ENCODE assay signal across 25 cellular contexts in the genomic region with DNA sequence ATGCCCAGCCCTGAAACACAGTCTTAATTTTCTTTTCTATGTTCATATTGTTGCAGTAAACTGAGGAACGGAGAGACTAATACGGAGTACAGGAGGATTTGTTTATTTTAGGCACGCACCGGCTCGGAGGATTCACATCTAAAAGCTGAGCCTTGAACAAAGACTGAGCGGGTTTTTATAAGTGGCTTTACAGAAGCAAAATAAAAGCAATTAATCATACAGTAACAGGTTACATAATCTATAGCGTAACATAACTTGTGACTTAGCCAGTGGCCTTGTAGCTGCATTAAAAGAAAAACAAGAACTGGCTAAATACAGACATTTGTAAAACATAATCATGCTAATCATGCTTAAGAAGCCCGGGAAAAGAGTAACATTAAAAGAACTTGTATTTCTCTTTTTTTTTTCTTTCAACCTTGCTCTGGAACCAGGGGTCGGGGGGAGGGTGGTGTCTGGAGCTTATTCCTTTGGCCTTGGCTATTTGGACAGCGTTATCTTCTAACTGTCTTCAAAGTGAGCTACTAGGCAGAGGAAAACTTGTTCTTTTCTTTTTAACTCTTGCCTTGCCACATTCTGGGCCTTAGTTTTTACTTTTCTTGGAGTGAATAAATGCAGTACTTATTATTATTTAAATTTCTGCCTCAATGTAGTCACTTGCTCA. TPM values are rescaled to one million over a fixed set of nuclear protein-coding genes. Genes with fewer than 3 reads are reported as not detected.
DNase-seq lines count a peak whose midpoint lies in the region; ATAC-seq, FAIRE-seq and TF ChIP-seq lines count a peak whose summit lies in the region.
"Had no signal": no experiment of that assay in that cellular context is flagged by ENCODE, and none has a peak within 500 bp of the region (broad histone marks: within the 10 kb centered on the region; RNA-seq: fewer than 3 reads in every experiment).

No MANE protein-coding gene starts in this region.

- POLR2A ChIA-PET in HCT116 (lab: Charles Lee), result interaction anchor here (0.7 kb wide), 1 partner anchor 18 kb away, joined by 3 read pairs; a partner anchor contains a TSS

- no peak for TF ChIP-seq POLR2A in HCT116 (IDR thresholded peaks at IDR 0.05; ENCODE audit: borderline replicate concordance, extremely low read depth, insufficient read depth, insufficient read length)
- no peak for TF ChIP-seq POLR2A in GM12892 (IDR thresholded peaks at IDR 0.05; ENCODE audit: low read depth, low read length)

- DNase-seq in T-helper 1 cell (no peak), HCT116 (ENCODE audit: low read depth, low spot score) (no peak), mammary epithelial cell (no peak), psoas muscle (no peak), GM12892 (ENCODE audit: insufficient read length) (no peak), urothelium cell line (ENCODE audit: low spot score) (no peak)
- DNase-seq: BE2C, H9, HFFc6, IMR-90, NCI-H1092, NCI-H1417 treated with DMSO at 0.1 percent for 48 hours, NCI-H1694 treated with DMSO at 0.1 percent for 48 hours, NCI-H2081, NCI-H2227 treated with DMSO at 0.1 percent for 48 hours, NCI-H526 treated with DMSO at 0.1 percent for 48 hours, RPMI8226, SHP77 had no signal

- H3K79me2 ChIP-seq in HCT116 (ENCODE audit: insufficient read depth, low read length) (peaks cover 72% of the 10 kb centered on the region), mammary epithelial cell (ENCODE audit: insufficient read depth, low read length) (peaks cover 19% of the 10 kb centered on the region)

- H2AFZ ChIP-seq in HCT116 (ENCODE audit: low read depth, low read length, poor library complexity, severe bottlenecking), result no peak overlapping the region
- no peak overlapping the region for H2AFZ ChIP-seq in mammary epithelial cell (ENCODE audit: low read depth, low read length)
- H2AFZ ChIP-seq: GM23338 had no signal

- H4K20me1 ChIP-seq in HCT116 (ENCODE audit: insufficient read depth) (no peaks in the 10 kb centered on the region), mammary epithelial cell (ENCODE audit: insufficient read depth, low read length) (no peaks in the 10 kb centered on the region)

- H3K4me1 ChIP-seq in HCT116 (ENCODE audit: control insufficient read depth in 1 of 2, insufficient read depth in 2 of 2, low read length in 2 of 2) (no peaks in the 10 kb centered on the region), mammary epithelial cell (ENCODE audit: insufficient read depth, low read length) (no peaks in the 10 kb centered on the region), psoas muscle (peaks cover 12% of the 10 kb centered on the region)
- H3K4me1 ChIP-seq: BE2C had no signal

- no peak overlapping the region for H3K4me3 Mint-ChIP-seq in T-helper 1 cell treated with Interleukin-12 subunit alpha and Interleukin-12 subunit beta and Interleukin-4 antibody, amounts not matched to agents 30 μg/mL and 1 μg/mL, for 36 hours
- H3K4me3 Mint-ChIP-seq: CD14-positive monocyte, GM23338, H9, HFFc6 had no signal

- CTCF ChIA-PET in HCT116 (lab: Charles Lee), result no interaction called here
- CTCF ChIA-PET in mammary epithelial cell (lab: Charles Lee; ENCODE audit: low non-redundant PET), result no interaction called here

- H3K9me2 ChIP-seq in HCT116 (ENCODE audit: insufficient read depth), result no peaks in the 10 kb centered on the region

- peaks cover 65 to 75% of the 10 kb centered on the region in 2 experiments for H3K36me3 ChIP-seq in HCT116 (ENCODE audit: control insufficient read depth in 1 of 2, insufficient read depth in 2 of 2, low read length in 2 of 2)
- H3K36me3 ChIP-seq in mammary epithelial cell (ENCODE audit: insufficient read depth, low read length), result peaks cover 33% of the 10 kb centered on the region
- H3K36me3 ChIP-seq in psoas muscle (ENCODE audit: insufficient read depth in 1 of 2, low read depth in 1 of 2), result peaks cover 0 to 21% of the 10 kb centered on the region in 2 donors

- H3K27ac ChIP-seq in HCT116 (ENCODE audit: low read depth, low read length), result no peak overlapping the region
- no peak overlapping the region for H3K27ac ChIP-seq in mammary epithelial cell (ENCODE audit: insufficient read depth, low read depth, low read length)
- peak overlapping the region; percentile 81 for H3K27ac ChIP-seq in psoas muscle
- H3K27ac ChIP-seq: 22Rv1, KMS-11 had no signal

- dilution Hi-C loops in mammary epithelial cell (cut with HindIII; ENCODE audit: low sequenced_read_pairs), result no loop called here

- H3K9me3 ChIP-seq in HCT116 (ENCODE audit: control insufficient read depth in 1 of 2, insufficient read depth in 1 of 2, low read depth in 1 of 2, low read length in 2 of 2) (no peaks in the 10 kb centered on the region), mammary epithelial cell (replicated peaks; ENCODE audit: insufficient read depth, low read length) (no peaks in the 10 kb centered on the region), psoas muscle (no peaks in the 10 kb centered on the region)
- H3K9me3 ChIP-seq: BE2C had no signal

- no peak for TF ChIP-seq RAD21 in HCT116 (IDR thresholded peaks at IDR 0.05; ENCODE audit: low read depth)

- RAD21 ChIA-PET in HCT116 (lab: Charles Lee; ENCODE audit: low non-redundant PET in 1 of 2, low total read pairs in 2 of 2, uncharacterized antibody in 2 of 2, unreplicated experiment in 2 of 2), result no interaction called here

- TSS peak; percentile 33 for BruUV-seq in HCT116 (replicated peaks; lab: Mats Ljungman, UMichigan)
- BruUV-seq in mammary epithelial cell (replicated peaks; lab: Mats Ljungman, UMichigan), result TSS peak; percentile 21

- ATAC-seq in HCT116 (no peak), psoas muscle (no peak), HG03139 (IDR thresholded peaks at IDR 0.05; ENCODE audit: unreplicated experiment) (no peak)
- ATAC-seq: GM23338 had no signal

- no peaks in the 10 kb centered on the region for H3K9me3 Mint-ChIP-seq in T-helper 1 cell treated with Interleukin-12 subunit alpha and Interleukin-12 subunit beta and Interleukin-4 antibody, amounts not matched to agents 30 μg/mL and 1 μg/mL, for 36 hours
- H3K9me3 Mint-ChIP-seq: CD14-positive monocyte, GM23338, H9, HFFc6 had no signal

- peaks cover under 1% of the 10 kb centered on the region for H3K4me1 Mint-ChIP-seq in T-helper 1 cell treated with Interleukin-12 subunit alpha and Interleukin-12 subunit beta and Interleukin-4 antibody, amounts not matched to agents 30 μg/mL and 1 μg/mL, for 36 hours (ENCODE audit: low read depth)
- H3K4me1 Mint-ChIP-seq: CD14-positive monocyte, GM23338, H9 had no signal

- H3K9ac ChIP-seq in HCT116 (ENCODE audit: low read length), result no peak overlapping the region
- no peak overlapping the region for H3K9ac ChIP-seq in mammary epithelial cell (ENCODE audit: insufficient read depth, low read length)
- H3K9ac ChIP-seq: KMS-11 had no signal

- H3K27ac Mint-ChIP-seq in T-helper 1 cell treated with Interleukin-12 subunit alpha and Interleukin-12 subunit beta and Interleukin-4 antibody, amounts not matched to agents 30 μg/mL and 1 μg/mL, for 36 hours, result peak overlapping the region; percentile 29
- H3K27ac Mint-ChIP-seq: GM23338, H9, HFFc6 had no signal

- H3K27me3 Mint-ChIP-seq in T-helper 1 cell treated with Interleukin-12 subunit alpha and Interleukin-12 subunit beta and Interleukin-4 antibody, amounts not matched to agents 30 μg/mL and 1 μg/mL, for 36 hours (ENCODE audit: low read depth), result no peaks in the 10 kb centered on the region

- 89% methylated on average over 10 of the region's 10 CpGs for WGBS in mammary epithelial cell (ENCODE audit: low coverage, missing lambda C conversion rate)
- 71 to 87% (median 77%) methylated on average over 10 of the region's 10 CpGs for WGBS in psoas muscle, 3 donors

- no peak overlapping the region for H3K4me2 ChIP-seq in HCT116 (ENCODE audit: low read length)
- no peak overlapping the region for H3K4me2 ChIP-seq in mammary epithelial cell (ENCODE audit: insufficient read depth, low read depth, low read length)
- H3K4me2 ChIP-seq: GM23338, KMS-11 had no signal

- no peak for FAIRE-seq in GM12892 (lab: Jason Lieb, UNC)
- no peak for FAIRE-seq in urothelium cell line (lab: Jason Lieb, UNC)
- FAIRE-seq: D721Med had no signal

- in situ Hi-C loops in mammary epithelial cell (cut with MboI; ENCODE audit: low sequenced_read_pairs in 2 of 2), result no loop called here

- TF ChIP-seq CTCF in HCT116 (IDR thresholded peaks at IDR 0.05 in 2 of 3, conservative IDR thresholded peaks at IDR 0.05 in 1 of 3; ENCODE audit: borderline replicate concordance in 1 of 3, insufficient read depth in 1 of 3, low read depth in 2 of 3, low read length in 2 of 3) (no peak), mammary epithelial cell (conservative IDR thresholded peaks at IDR 0.05 in 1 of 2, IDR thresholded peaks at IDR 0.05 in 1 of 2; ENCODE audit: extremely low read depth in 1 of 2, insufficient read depth in 1 of 2, low read depth in 1 of 2, low read length in 2 of 2) (no peak), psoas muscle (IDR thresholded peaks at IDR 0.05) (no peak)

- H3K4me3 ChIP-seq in HCT116 (replicated peaks in 1 of 2; ENCODE audit: low read depth in 1 of 2, low read length in 2 of 2), result no peak overlapping the region
- H3K4me3 ChIP-seq in mammary epithelial cell (replicated peaks in 1 of 3; ENCODE audit: insufficient read depth in 1 of 3, low read depth in 2 of 3, low read length in 3 of 3), result no peak overlapping the region
- H3K4me3 ChIP-seq in psoas muscle, result no peak overlapping the region
- H3K4me3 ChIP-seq: GM23338 had no signal

- no peaks in the 10 kb centered on the region for H3K27me3 ChIP-seq in HCT116 (ENCODE audit: insufficient read depth, low read length)
- H3K27me3 ChIP-seq in mammary epithelial cell (ENCODE audit: insufficient read depth, low read length), result no peaks in the 10 kb centered on the region
- H3K27me3 ChIP-seq in psoas muscle (ENCODE audit: insufficient read depth in 3 of 3, low read length in 2 of 3), result no peaks in the 10 kb centered on the region
- H3K27me3 ChIP-seq: BE2C had no signal

- intact Hi-C loops in HCT116 (cut with micrococcal nuclease) (no loop called here), mammary epithelial cell (cut with micrococcal nuclease) (no loop called here), psoas muscle (cut with DNase I) (no loop called here)

- H3K36me3 Mint-ChIP-seq in T-helper 1 cell treated with Interleukin-12 subunit alpha and Interleukin-12 subunit beta and Interleukin-4 antibody, amounts not matched to agents 30 μg/mL and 1 μg/mL, for 36 hours (ENCODE audit: low read depth), result peaks cover 51% of the 10 kb centered on the region

RNA-seq across cellular contexts. Expression of a gene that starts 17.5 kb away (rescaled TPM):
- total RNA-seq in HCT116 (2021; ENCODE audit: unreplicated experiment) (146 TPM), mammary epithelial cell (10 to 100 TPM in 1 of 2 donors, 1 to 10 TPM in 1; 3.7 to 67.3 TPM), psoas muscle (1 to 10 TPM; 2.1 to 4.6 (median 2.9) TPM)
- 176 and 230 TPM in 2 replicates for polyA plus RNA-seq in HCT116 (2012)
- polyA plus RNA-seq in mammary epithelial cell (86.3 TPM), psoas muscle (1 to 10 TPM; 1.0 to 5.6 (median 1.6) TPM)
- 192 TPM for polyA minus RNA-seq in mammary epithelial cell
- polyA plus RNA-seq in GM12892 (2012; ENCODE audit: missing spikeins), result 134 TPM

RNA-seq across cellular contexts. Expression of a gene that starts 17.8 kb away (rescaled TPM):
- 19.7 TPM for total RNA-seq in HCT116 (2021; ENCODE audit: unreplicated experiment)
- polyA plus RNA-seq in HCT116 (2012), result 12.3 and 17.8 TPM in 2 replicates
- total RNA-seq in mammary epithelial cell, result 1 to 10 TPM; 1.3 to 8.0 TPM
- 12.2 TPM for polyA plus RNA-seq in mammary epithelial cell
- 3.7 TPM for polyA minus RNA-seq in mammary epithelial cell
- 1 to 10 TPM in 3 of 4 donors, under 1 TPM in 1; 0.89 to 5.4 (median 2.5) TPM for total RNA-seq in psoas muscle
- polyA plus RNA-seq in psoas muscle, result 1 to 10 TPM in 2 of 3 donors, under 1 TPM in 1; 0.31 to 2.4 (median 1.8) TPM
- polyA plus RNA-seq in GM12892 (2012; ENCODE audit: missing spikeins), result 14.7 TPM

RNA-seq across cellular contexts. Expression of a gene that starts 52.1 kb away (rescaled TPM):
- total RNA-seq in HCT116 (2021; ENCODE audit: unreplicated experiment) (17.1 TPM), mammary epithelial cell (10 to 100 TPM; 16.9 to 21.8 TPM), psoas muscle (10 to 100 TPM; 23.0 to 52.1 (median 36.4) TPM)
- polyA plus RNA-seq in HCT116 (2012), result 4.6 and 7.2 TPM in 2 replicates
- polyA plus RNA-seq in mammary epithelial cell (19.6 TPM), psoas muscle (10 to 100 TPM; 54.9 to 93.6 (median 60.6) TPM)
- polyA minus RNA-seq in mammary epithelial cell, result 16.0 TPM
- polyA plus RNA-seq in GM12892 (2012; ENCODE audit: missing spikeins), result 20.6 TPM
